Comparison of ENCODE assay signal across 3 cellular contexts in genomic region chr10:44316922-44317215, GRCh38.
TF ChIP-seq lines count a peak whose summit lies in the region.

No MANE protein-coding gene starts in this region.

TF ChIP-seq in GM23338, 12 proteins besides CTCF, POLR2A, EP300 and RAD21 (continues in another document):
- TF ChIP-seq ZNF331 (CRISPR knock-in tag; IDR thresholded peaks at IDR 0.05; ENCODE audit: low read depth) (no peak), NANOG (IDR thresholded peaks at IDR 0.05; ENCODE audit: borderline replicate concordance) (no peak), EZH2phosphoT487 (IDR thresholded peaks at IDR 0.05; ENCODE audit: unreplicated experiment) (no peak), STAT1 (IDR thresholded peaks at IDR 0.05; ENCODE audit: unreplicated experiment) (no peak), CREB1 (CRISPR knock-in tag; IDR thresholded peaks at IDR 0.05; ENCODE audit: low read depth) (no peak), POLR2AphosphoS5 (IDR thresholded peaks at IDR 0.05; ENCODE audit: low read depth) (no peak), JUNB (IDR thresholded peaks at IDR 0.05; ENCODE audit: unreplicated experiment) (no peak), REST (IDR thresholded peaks at IDR 0.05; ENCODE audit: unreplicated experiment) (no peak)

TF ChIP-seq in WTC11, 78 proteins besides CTCF, POLR2A, EP300 and RAD21 (continues in another document):
- TF ChIP-seq USF1 (CRISPR knock-in tag; IDR thresholded peaks at IDR 0.05) (no peak), TEAD4 (CRISPR knock-in tag; IDR thresholded peaks at IDR 0.05) (no peak), HMGXB4 (CRISPR knock-in tag; IDR thresholded peaks at IDR 0.05) (no peak), EMX1 (CRISPR knock-in tag; IDR thresholded peaks at IDR 0.05) (no peak), NFYB (CRISPR knock-in tag; conservative IDR thresholded peaks at IDR 0.05; ENCODE audit: low read depth) (no peak), ATF1 (CRISPR knock-in tag; IDR thresholded peaks at IDR 0.05) (no peak), FOXP4 (CRISPR knock-in tag; IDR thresholded peaks at IDR 0.05) (no peak), CREM (CRISPR knock-in tag; IDR thresholded peaks at IDR 0.05) (no peak), PRDM15 (CRISPR knock-in tag; IDR thresholded peaks at IDR 0.05) (no peak), CREB1 (CRISPR knock-in tag; IDR thresholded peaks at IDR 0.05) (no peak), MYBL2 (CRISPR knock-in tag; IDR thresholded peaks at IDR 0.05) (no peak), CDX4 (CRISPR knock-in tag; IDR thresholded peaks at IDR 0.05; ENCODE audit: borderline replicate concordance) (no peak), ZNF423 (CRISPR knock-in tag; IDR thresholded peaks at IDR 0.05) (no peak), KAT7 (CRISPR knock-in tag; IDR thresholded peaks at IDR 0.05; ENCODE audit: borderline replicate concordance) (no peak)

TF ChIP-seq in HepG2, 621 proteins besides CTCF, POLR2A, EP300 and RAD21:
- TF ChIP-seq ZNF264 (CRISPR knock-in tag; IDR thresholded peaks at IDR 0.05): no peak
- TF ChIP-seq ZNF335 (CRISPR knock-in tag; IDR thresholded peaks at IDR 0.05): no peak
- TF ChIP-seq YY1 (IDR thresholded peaks at IDR 0.05; ENCODE audit: insufficient read depth, insufficient replicate concordance, low read depth, low read length): no peak
- no peak for TF ChIP-seq TP53 (CRISPR knock-in tag; conservative IDR thresholded peaks at IDR 0.05)
- TF ChIP-seq SP4 (CRISPR knock-in tag; IDR thresholded peaks at IDR 0.05): no peak
- TF ChIP-seq ZNF780A (CRISPR knock-in tag; IDR thresholded peaks at IDR 0.05): no peak
- no peak for TF ChIP-seq KAT8 (CRISPR knock-in tag; IDR thresholded peaks at IDR 0.05)
